8 cellular contexts compared by ENCODE assay signal in the genomic region with DNA sequence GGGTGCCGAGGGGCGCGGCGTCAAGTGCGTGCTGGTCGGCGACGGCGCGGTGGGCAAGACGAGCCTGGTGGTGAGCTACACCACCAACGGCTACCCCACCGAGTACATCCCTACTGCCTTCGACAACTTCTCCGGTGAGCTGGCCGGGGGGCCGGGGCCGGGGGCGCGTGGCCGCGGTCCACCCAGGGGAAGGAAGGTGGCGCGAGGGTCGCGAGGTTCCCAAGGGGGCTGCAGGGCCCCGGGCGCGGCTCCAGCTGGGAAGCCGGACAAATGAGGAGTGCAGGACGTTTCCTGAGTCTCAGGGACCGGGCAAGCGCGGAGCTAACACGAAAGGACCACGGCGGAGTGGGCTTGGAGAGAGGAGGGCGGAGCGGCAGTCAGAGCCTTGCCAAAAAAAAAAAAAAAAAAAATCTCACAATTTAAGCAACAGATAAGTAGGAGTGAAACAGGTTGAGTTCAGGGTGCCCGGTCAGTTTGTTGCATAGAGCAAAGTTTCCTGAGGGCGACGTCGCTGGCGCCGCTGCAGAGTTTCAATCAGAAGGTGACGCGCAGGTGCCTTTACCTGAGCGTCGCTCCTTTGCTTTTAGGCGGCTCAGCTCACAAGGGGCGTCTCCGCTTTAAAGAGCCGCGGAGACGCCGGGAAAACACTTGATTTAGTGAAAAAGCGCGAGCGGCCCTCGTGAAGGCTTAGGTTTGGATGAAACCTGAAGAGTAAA. TPM values are rescaled to one million over a fixed set of nuclear protein-coding genes. Genes with fewer than 3 reads are reported as not detected.
A peak's percentile ranks its signal among the peaks of the same experiment; 100 is the strongest.
DNase-seq lines count a peak whose midpoint lies in the region; ATAC-seq, FAIRE-seq and TF ChIP-seq lines count a peak whose summit lies in the region.

No MANE protein-coding gene starts in this region.

- H3K4me1 Mint-ChIP-seq in activated CD4-positive, alpha-beta T cell treated with anti-CD3 and anti-CD28 coated beads, Interleukin-2, amount 10 ng/mL, durations not matched to agents 24 days and 14 days, result peaks cover 9% of the 10 kb centered on the region
- H3K4me1 Mint-ChIP-seq in type B pancreatic cell (ENCODE audit: unreplicated experiment), result peaks cover 45% of the 10 kb centered on the region

- FAIRE-seq in H1 (lab: Jason Lieb, UNC), result no peak

- peak overlapping the region; percentile 81 for H3K4me3 Mint-ChIP-seq in activated CD4-positive, alpha-beta T cell treated with anti-CD3 and anti-CD28 coated beads, Interleukin-2, amount 10 ng/mL, durations not matched to agents 24 days and 14 days
- peak overlapping the region; percentile 98 for H3K4me3 Mint-ChIP-seq in type B pancreatic cell

- no peak for TF ChIP-seq RAD21 in H1 (IDR thresholded peaks at IDR 0.05 in 1 of 2, conservative IDR thresholded peaks at IDR 0.05 in 1 of 2; ENCODE audit: low read depth in 2 of 2, low read length in 2 of 2)

- H4K91ac ChIP-seq in H1 (replicated peaks; ENCODE audit: insufficient read length, low read length), result no peak overlapping the region

- 0 out of 2 replicates have a peak overlapping the region, but pooled peaks have one; percentile 12 for H3K18ac ChIP-seq in H1 (ENCODE audit: extremely low read depth, low read length)

- no peaks in the 10 kb centered on the region; a peak in 1 of 4 replicates for H3K79me2 ChIP-seq in H1 (ENCODE audit: control insufficient read depth in 1 of 2, insufficient read depth in 2 of 2, low read length in 2 of 2)

- no peak overlapping the region for H2BK15ac ChIP-seq in H1 (ENCODE audit: low read length)

- no peak overlapping the region for H3K23ac ChIP-seq in H1 (ENCODE audit: insufficient read length)

- WGBS in H1 (ENCODE audit: extremely low coverage in 1 of 2, insufficient coverage in 1 of 2, insufficient read length in 1 of 2, insufficient replicate concordance in 2 of 2, low coverage in 1 of 2, low lambda C conversion rate in 2 of 2, missing lambda C conversion rate in 1 of 2), 2 experiments, result 1% methylated on average over 22 of the region's 60 CpGs; no CpG with 5 or more reads in 1 of the 2 experiments

- H2AK5ac ChIP-seq in H1 (ENCODE audit: low read depth, low read length), result no peak overlapping the region

- H2AFZ ChIP-seq in H1 (ENCODE audit: low read length), result no peak overlapping the region

- ATAC-seq in HG03196 (IDR thresholded peaks at IDR 0.05; ENCODE audit: unreplicated experiment), result no peak
- no peak for ATAC-seq in HG02973 (IDR thresholded peaks at IDR 0.05; ENCODE audit: unreplicated experiment)

- peak overlapping the region; percentile 40 to 66 (median 50) for H3K4me3 ChIP-seq in H1 (ENCODE audit: extremely low read depth in 1 of 4, insufficient read depth in 2 of 4, low read depth in 3 of 4, low read length in 4 of 4)

- no peak for TF ChIP-seq EP300 in H1 (IDR thresholded peaks at IDR 0.05; ENCODE audit: borderline replicate concordance in 1 of 2, low read depth in 2 of 2, low read length in 2 of 2)

- H4K20me1 ChIP-seq in H1 (replicated peaks in 1 of 2; ENCODE audit: control insufficient read depth in 1 of 2, insufficient read depth in 2 of 2, low read length in 2 of 2), result peaks cover 0 to 2% of the 10 kb centered on the region in 2 experiments

- no peaks in the 10 kb centered on the region for H3K9me3 Mint-ChIP-seq in activated CD4-positive, alpha-beta T cell treated with anti-CD3 and anti-CD28 coated beads, Interleukin-2, amount 10 ng/mL, durations not matched to agents 24 days and 14 days
- H3K9me3 Mint-ChIP-seq in type B pancreatic cell, result no peaks in the 10 kb centered on the region

- peak overlapping the region; percentile 73 to 74 for H3K4me2 ChIP-seq in H1 (ENCODE audit: insufficient read depth in 1 of 2, low read depth in 2 of 2, low read length in 2 of 2)

- 0 out of 2 replicates have a peak, but pooled peaks cover 2% of the 10 kb centered on the region for H3K79me1 ChIP-seq in H1 (ENCODE audit: low read depth, low read length)

- H3K27me3 ChIP-seq in H1 (replicated peaks in 1 of 4; ENCODE audit: control insufficient read depth in 3 of 4, extremely low read depth in 1 of 4, insufficient read depth in 3 of 4, low read length in 3 of 4), result peaks cover 0 to 25% (median 11%) of the 10 kb centered on the region in 4 experiments; a peak in 5 of 7 replicates

- H3K36me3 Mint-ChIP-seq in activated CD4-positive, alpha-beta T cell treated with anti-CD3 and anti-CD28 coated beads, Interleukin-2, amount 10 ng/mL, durations not matched to agents 24 days and 14 days (ENCODE audit: low read depth), result peaks cover 3% of the 10 kb centered on the region
- peaks cover 37% of the 10 kb centered on the region for H3K36me3 Mint-ChIP-seq in type B pancreatic cell

- intact Hi-C loops in activated CD4-positive, alpha-beta T cell treated with anti-CD3 and anti-CD28 coated beads, Interleukin-2, amount 10 ng/mL, durations not matched to agents 24 days and 14 days (cut with micrococcal nuclease), result loop anchor here (1.0 kb wide), 2 partner anchors 58 to 491 kb away; no protein-coding TSS in a partner anchor

- H2BK120ac ChIP-seq in H1 (replicated peaks; ENCODE audit: low read depth, low read length), result no peak overlapping the region

- no peak overlapping the region for H4K8ac ChIP-seq in H1 (ENCODE audit: extremely low read depth, insufficient read depth, low read length)

- H3K36me3 ChIP-seq in H1 (ENCODE audit: control insufficient read depth in 2 of 4, insufficient read depth in 4 of 4, low read length in 3 of 4), result no peaks in the 10 kb centered on the region; a peak in 1 of 8 replicates

- H2BK5ac ChIP-seq in H1 (ENCODE audit: low read depth, low read length), result no peak overlapping the region

- H3K23me2 ChIP-seq in H1 (ENCODE audit: low read depth, low read length), result no peaks in the 10 kb centered on the region; the same call in 1 of the 2 replicates

- DNase-seq in D341Med (ENCODE audit: low spot score) (peak; percentile 45), HT-29 (ENCODE audit: low spot score) (peak; percentile 72), H1 (ENCODE audit: low read depth in 1 of 2, low spot score in 2 of 2) (peak in 1 of 2 experiments; percentile 65), mucosa of gallbladder (ENCODE audit: low spot score) (peak; percentile 32), type B pancreatic cell (ENCODE audit: extremely low spot score, unreplicated experiment) (no peak)
- DNase-seq in activated CD4-positive, alpha-beta T cell treated with anti-CD3 and anti-CD28 coated beads, Interleukin-2, amount 10 ng/mL, durations not matched to agents 24 days and 14 days, result peak; percentile 72

- no peak overlapping the region for H3K56ac ChIP-seq in H1 (replicated peaks; ENCODE audit: insufficient read length, low read depth, low read length)

- H3K9me3 ChIP-seq in H1 (ENCODE audit: insufficient read depth in 2 of 2, low read depth in 1 of 2, low read length in 1 of 2), result no peaks in the 10 kb centered on the region

- POLR2A ChIA-PET in H1 (lab: Charles Lee; ENCODE audit: partially characterized antibody), result interaction anchor here (0.8 to 1.1 kb wide), 2 partner anchors 165 to 356 kb away, joined by 3 to 4 read pairs; no protein-coding TSS in a partner anchor

- no peak overlapping the region for H2BK20ac ChIP-seq in H1 (ENCODE audit: low read length)

- H3K4me1 ChIP-seq in H1 (replicated peaks in 1 of 4; ENCODE audit: control insufficient read depth in 3 of 4, insufficient read depth in 4 of 4, low read length in 3 of 4), result peaks cover 0 to 3% (median 1%) of the 10 kb centered on the region in 4 experiments; a peak in 3 of 7 replicates

- H3K27ac Mint-ChIP-seq in activated CD4-positive, alpha-beta T cell treated with anti-CD3 and anti-CD28 coated beads, Interleukin-2, amount 10 ng/mL, durations not matched to agents 24 days and 14 days, result no peak overlapping the region
- peak overlapping the region; percentile 93 for H3K27ac Mint-ChIP-seq in type B pancreatic cell

- no peak overlapping the region for H3K14ac ChIP-seq in H1 (ENCODE audit: insufficient read length)

- no peak overlapping the region for H2BK12ac ChIP-seq in H1 (ENCODE audit: low read depth, low read length)

- CTCF ChIA-PET in H1 (lab: Charles Lee; ENCODE audit: partially characterized antibody), result interaction anchor here (0.7 to 2.6 kb wide), 20 partner anchors 8 to 515 kb away, joined by 3 to 10 read pairs (median 4); no protein-coding TSS in a partner anchor

- TF ChIP-seq CTCF in H1 (IDR thresholded peaks at IDR 0.05; ENCODE audit: control extremely low read depth in 1 of 3, insufficient read depth in 1 of 3, low read depth in 1 of 3, low read length in 3 of 3) (no peak), type B pancreatic cell (conservative IDR thresholded peaks at IDR 0.05) (no peak)

- no peak overlapping the region for H3K27ac ChIP-seq in H1 (ENCODE audit: low read depth, low read length)

- no peak overlapping the region for H4K5ac ChIP-seq in H1 (ENCODE audit: insufficient read length, low read depth, low read length)

- H3K27me3 Mint-ChIP-seq in activated CD4-positive, alpha-beta T cell treated with anti-CD3 and anti-CD28 coated beads, Interleukin-2, amount 10 ng/mL, durations not matched to agents 24 days and 14 days, result peaks cover 32% of the 10 kb centered on the region
- H3K27me3 Mint-ChIP-seq in type B pancreatic cell, result peaks cover 11% of the 10 kb centered on the region

- no peak for TF ChIP-seq POLR2A in H1 (IDR thresholded peaks at IDR 0.05; ENCODE audit: control extremely low read depth in 1 of 2, low read depth in 2 of 2, low read length in 2 of 2)

- peak overlapping the region in 1 of 4 experiments; percentile 53; a peak in 2 of 7 replicates for H3K9ac ChIP-seq in H1 (replicated peaks in 1 of 4; ENCODE audit: extremely low read depth in 1 of 4, low read depth in 3 of 4, low read length in 3 of 4)

- H3K4ac ChIP-seq in H1 (replicated peaks; ENCODE audit: insufficient read length, low read depth, low read length), result no peak overlapping the region

TF ChIP-seq in H1, 55 proteins besides CTCF, POLR2A, EP300 and RAD21 (continues in another document):
- TF ChIP-seq ASH2L (IDR thresholded peaks at IDR 0.05; ENCODE audit: low read length), result peak; percentile 29
- no peak for TF ChIP-seq MAFK (IDR thresholded peaks at IDR 0.05; ENCODE audit: low read depth, low read length)
- no peak for TF ChIP-seq SRF (IDR thresholded peaks at IDR 0.05; ENCODE audit: low read depth, low read length)
- no peak for TF ChIP-seq CBX8 (IDR thresholded peaks at IDR 0.05; ENCODE audit: borderline replicate concordance, low read depth, low read length)

RNA-seq across cellular contexts. Expression of gene RHOU, which starts 0.8 kb away (rescaled TPM):
- total RNA-seq in HT-29 (2014; rRNA removed; shearing (Covaris generic)), result 17.0 and 18.4 TPM in 2 replicates
- 0.51 and 0.69 TPM in 2 replicates for total RNA-seq in activated CD4-positive, alpha-beta T cell treated with anti-CD3 and anti-CD28 coated beads, Interleukin-2, amount 10 ng/mL, durations not matched to agents 24 days and 14 days
- total RNA-seq in H1 (2021; fragmentation: NEBNext Ultra II Directional; extraction: Animal tissue kit (Norgen Biotek cat#: 25700)), result 3.4 and 3.5 TPM in 2 replicates
- polyA plus RNA-seq in H1 (2011; rRNA removed), result 3.0 TPM in 2 replicates
- polyA plus RNA-seq in H1 (2011; cell fraction: cytosol; rRNA removed), result 2.5 TPM
- polyA plus RNA-seq in H1 (2011; cell fraction: nucleus; rRNA removed), result 1.7 TPM
- 3.1 to 4.5 TPM (median 3.6 TPM) in 4 replicates for polyA plus RNA-seq in H1 (2012, experiment 1 of 2)
- polyA plus RNA-seq in H1 (2012, experiment 2 of 2), result 0.60 TPM
- 2.9 TPM for polyA plus RNA-seq in H1 (2013, experiment 1 of 2)
- polyA plus RNA-seq in H1 (2013, experiment 2 of 2), result 3.3 TPM
- polyA minus RNA-seq in H1 (2011; rRNA and poly(A)+ RNA removed), result 4.1 and 5.0 TPM in 2 replicates
- 2.9 TPM for polyA minus RNA-seq in H1 (2011; cell fraction: cytosol; rRNA and poly(A)+ RNA removed)
- 1.8 TPM for polyA minus RNA-seq in H1 (2011; cell fraction: nucleus; rRNA and poly(A)+ RNA removed)
- 80.4 TPM for total RNA-seq in mucosa of gallbladder
- 81.1 and 121 TPM in 2 replicates for total RNA-seq in type B pancreatic cell (ENCODE audit: low replicate concordance)
